8 cellular contexts compared by ENCODE assay signal in genomic region chr1:204506969-204507316, GRCh38. TPM values are rescaled to one million over a fixed set of nuclear protein-coding genes. Genes with fewer than 3 reads are reported as not detected.
DNase-seq lines count a peak whose midpoint lies in the region; ATAC-seq, FAIRE-seq and TF ChIP-seq lines count a peak whose summit lies in the region.

No MANE protein-coding gene starts in this region.

- peaks cover 48% of the 10 kb centered on the region for H3K4me1 ChIP-seq in HepG2 (ENCODE audit: insufficient read depth, low read length)

- peak in 1 of 2 experiments; percentile 37; a peak in 1 of 4 replicates for TF ChIP-seq EP300 in HepG2 (IDR thresholded peaks at IDR 0.05; ENCODE audit: low read depth in 2 of 2, low read length in 2 of 2)
- TF ChIP-seq EP300 in HepG2 (CRISPR knock-in tag; IDR thresholded peaks at IDR 0.05; ENCODE audit: borderline replicate concordance) = 0 out of 2 replicates have a peak, but pooled peaks have one; percentile 14

- peak overlapping the region; percentile 63 for H3K4me3 ChIP-seq in coronary artery
- peak overlapping the region; percentile 72 to 84 (median 76) for H3K4me3 ChIP-seq in HepG2 (replicated peaks in 1 of 3; ENCODE audit: insufficient read depth in 1 of 3, low read depth in 2 of 3, low read length in 3 of 3)

- H4K20me1 ChIP-seq in HepG2 (ENCODE audit: insufficient read depth, low read length) = no peaks in the 10 kb centered on the region

- in situ Hi-C loops in HepG2 (cut with HindIII; ENCODE audit: extremely low pct_ligation_motif_present, low pct_unique_long_range_greater_than_20kb) = no loop called here

- no peaks in the 10 kb centered on the region for H3K9me3 ChIP-seq in HepG2 (ENCODE audit: low read length)

- no peaks in the 10 kb centered on the region for H3K36me3 ChIP-seq in HepG2 (replicated peaks in 1 of 2; ENCODE audit: control insufficient read depth in 1 of 2, insufficient read depth in 2 of 2, low read length in 2 of 2)

- intact Hi-C loops in HepG2 (cut with micrococcal nuclease; ENCODE audit: unreplicated experiment) = loop anchor here (1.0 to 10.0 kb wide), 3 partner anchors 9 to 362 kb away; partner anchors contain the start of genes MDM4 and PPP1R15B

- H2AFZ ChIP-seq in HepG2 (ENCODE audit: low read length) = peak overlapping the region; percentile 98

- WGBS in HepG2 (ENCODE audit: low lambda C conversion rate) = under 1% methylated on average over 13 of the region's 13 CpGs

- peak overlapping the region; percentile 67 to 77 for H3K27ac ChIP-seq in coronary artery
- peak overlapping the region; percentile 72 for H3K27ac ChIP-seq in HepG2 (ENCODE audit: extremely low read length, insufficient read depth, low read length)

- no TSS peak for BruUV-seq in HepG2 (replicated peaks; lab: Mats Ljungman, UMichigan)

- no peak for TF ChIP-seq CTCF in coronary artery (IDR thresholded peaks at IDR 0.05)
- no peak for TF ChIP-seq CTCF in HepG2 (CRISPR knock-in tag; IDR thresholded peaks at IDR 0.05)

- TF ChIP-seq POLR2A in HepG2 (IDR thresholded peaks at IDR 0.05; ENCODE audit: insufficient read depth in 1 of 2, low read depth in 2 of 2, low read length in 2 of 2) = no peak

- POLR2A ChIA-PET in HepG2 (lab: Yijun Ruan, JAX) = interaction anchor here (1.0 to 4.7 kb wide), 3 partner anchors 9 to 90 kb away, joined by 4 to 103 read pairs (median 25); partner anchors contain the start of genes MDM4 and PIK3C2B

- H3K27me3 ChIP-seq in HepG2 (ENCODE audit: control insufficient read depth in 1 of 2, insufficient read depth in 2 of 2, low read length in 2 of 2) = no peaks in the 10 kb centered on the region; a peak in 1 of 5 replicates

- H3K9ac ChIP-seq in HepG2 (ENCODE audit: insufficient read depth, low read depth, low read length) = peak overlapping the region; percentile 76

- DNase-seq in AML-193 (lab: John Stamatoyannopoulos, UW) = peak; percentile 70 to 78
- DNase-seq in NCI-H524 (lab: John Stamatoyannopoulos, UW) = peak; percentile 76 to 90
- peak; percentile 81 to 92 for DNase-seq in activated CD4-positive, alpha-beta T cell treated with anti-CD3 and anti-CD28 coated beads for 4 hours
- DNase-seq in coronary artery (ENCODE audit: low spot score) = peak; percentile 86
- DNase-seq in HepG2 (ENCODE audit: low spot score) = peak; percentile 85
- DNase-seq in stimulated activated CD4-positive, alpha-beta T cell treated with anti-CD3 and anti-CD28 coated beads, Interleukin-2, amount 100 ng/mL, for 4 hours (ENCODE audit: low read depth) = peak; percentile 82

- ATAC-seq in GM19324 (IDR thresholded peaks at IDR 0.05; ENCODE audit: low FRiP score, unreplicated experiment) (peak; percentile 63), HG03442 (IDR thresholded peaks at IDR 0.05; ENCODE audit: unreplicated experiment) (peak; percentile 63), HepG2 (peak; percentile 73)

- H3K79me2 ChIP-seq in HepG2 (ENCODE audit: insufficient read depth, low read length) = no peaks in the 10 kb centered on the region

- no peak for FAIRE-seq in HepG2 (lab: Jason Lieb, UNC)

- peak overlapping the region; percentile 70 for H3K4me2 ChIP-seq in HepG2 (ENCODE audit: low read depth, low read length)

- TF ChIP-seq RAD21 in HepG2 (CRISPR knock-in tag; IDR thresholded peaks at IDR 0.05) = no peak

- CTCF ChIA-PET in HepG2 (lab: Yijun Ruan, JAX; ENCODE audit: low intra/inter-chr PET ratio, low total read pairs) = no interaction called here

TF ChIP-seq in HepG2, 621 proteins besides CTCF, POLR2A, EP300 and RAD21 (continues in another document):
- TF ChIP-seq SALL2 (CRISPR knock-in tag; IDR thresholded peaks at IDR 0.05) (no peak), YY1 (IDR thresholded peaks at IDR 0.05; ENCODE audit: insufficient read depth, insufficient replicate concordance, low read depth, low read length) (no peak), SRY (CRISPR knock-in tag; IDR thresholded peaks at IDR 0.05) (no peak), ZBTB3 (CRISPR knock-in tag; IDR thresholded peaks at IDR 0.05; ENCODE audit: borderline replicate concordance, low read depth) (no peak), ATF5 (CRISPR knock-in tag; IDR thresholded peaks at IDR 0.05; ENCODE audit: low read depth) (peak; percentile 98), NRL (CRISPR knock-in tag; IDR thresholded peaks at IDR 0.05; ENCODE audit: borderline replicate concordance) (no peak), BHLHE40 (IDR thresholded peaks at IDR 0.05; ENCODE audit: low read length) (no peak), MEF2D (CRISPR knock-in tag; IDR thresholded peaks at IDR 0.05) (no peak; the same call in 1 of the 2 replicates), DMAP1 (CRISPR knock-in tag; IDR thresholded peaks at IDR 0.05) (peak; percentile 76; the same call in 1 of the 2 replicates)
- TF ChIP-seq, protein P1, sequence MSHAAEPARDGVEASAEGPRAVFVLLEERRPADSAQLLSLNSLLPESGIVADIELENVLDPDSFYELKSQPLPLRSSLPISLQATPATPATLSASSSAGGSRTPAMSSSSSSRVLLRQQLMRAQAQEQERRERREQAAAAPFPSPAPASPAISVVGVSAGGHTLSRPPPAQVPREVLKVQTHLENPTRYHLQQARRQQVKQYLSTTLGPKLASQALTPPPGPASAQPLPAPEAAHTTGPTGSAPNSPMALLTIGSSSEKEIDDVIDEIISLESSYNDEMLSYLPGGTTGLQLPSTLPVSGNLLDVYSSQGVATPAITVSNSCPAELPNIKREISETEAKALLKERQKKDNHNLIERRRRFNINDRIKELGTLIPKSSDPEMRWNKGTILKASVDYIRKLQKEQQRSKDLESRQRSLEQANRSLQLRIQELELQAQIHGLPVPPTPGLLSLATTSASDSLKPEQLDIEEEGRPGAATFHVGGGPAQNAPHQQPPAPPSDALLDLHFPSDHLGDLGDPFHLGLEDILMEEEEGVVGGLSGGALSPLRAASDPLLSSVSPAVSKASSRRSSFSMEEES (CRISPR knock-in tag; IDR thresholded peaks at IDR 0.05) = peak; percentile 48

RNA-seq across cellular contexts. Expression of gene MDM4, which starts 9.3 kb away (rescaled TPM):
- total RNA-seq in HepG2 (2016; rRNA removed; fragmentation: Illumina TruSeq; extraction: Trizol) = 13.8 and 19.0 TPM in 2 replicates
- total RNA-seq in HepG2 (2016; cell fraction: cytosol; rRNA removed; fragmentation: Illumina TruSeq; extraction: Trizol; ENCODE audit: low read depth) = 5.8 and 7.8 TPM in 2 replicates
- 14.6 and 17.8 TPM in 2 replicates for total RNA-seq in HepG2 (2016; cell fraction: insoluble cytoplasmic fraction; rRNA removed; fragmentation: Illumina TruSeq; extraction: Trizol)
- total RNA-seq in HepG2 (2016; cell fraction: membrane; rRNA removed; fragmentation: Illumina TruSeq; extraction: Trizol) = 7.2 and 11.4 TPM in 2 replicates
- total RNA-seq in HepG2 (2016; cell fraction: nucleus; rRNA removed; fragmentation: Illumina TruSeq; extraction: Trizol) = 54.0 and 56.5 TPM in 2 replicates
- 14.9 TPM in 2 replicates for polyA plus RNA-seq in HepG2 (2011; rRNA removed)
- 2.4 and 3.7 TPM in 2 replicates for polyA plus RNA-seq in HepG2 (2011; cell fraction: cytosol; rRNA removed)
- 26.3 and 36.2 TPM in 2 replicates for polyA plus RNA-seq in HepG2 (2011; cell fraction: nucleus; rRNA removed)
- polyA plus RNA-seq in HepG2 (2012) = 5.9 and 7.4 TPM in 2 replicates
- 0.97 and 1.5 TPM in 2 replicates for polyA plus RNA-seq in HepG2 (2016; cell fraction: cytosol; fragmentation: Illumina TruSeq; extraction: Trizol; ENCODE audit: low read depth)
- 3.4 TPM in 2 replicates for polyA plus RNA-seq in HepG2 (2016; cell fraction: insoluble cytoplasmic fraction; fragmentation: Illumina TruSeq; extraction: Trizol; ENCODE audit: low read depth)
- 3.3 and 3.8 TPM in 2 replicates for polyA plus RNA-seq in HepG2 (2016; cell fraction: membrane; fragmentation: Illumina TruSeq; extraction: Trizol; ENCODE audit: low read depth)
- polyA plus RNA-seq in HepG2 (2016; cell fraction: nucleus; fragmentation: Illumina TruSeq; extraction: Trizol; ENCODE audit: insufficient read depth, low read depth) = 42.4 and 45.8 TPM in 2 replicates
- 38.9 and 56.7 TPM in 2 replicates for polyA minus RNA-seq in HepG2 (2011; rRNA and poly(A)+ RNA removed; ENCODE audit: low replicate concordance)
- polyA minus RNA-seq in HepG2 (2011; cell fraction: cytosol; rRNA and poly(A)+ RNA removed) = 8.7 and 10.2 TPM in 2 replicates
- 130 and 161 TPM in 2 replicates for polyA minus RNA-seq in HepG2 (2011; cell fraction: nucleus; rRNA and poly(A)+ RNA removed)

RNA-seq across cellular contexts. Expression of gene PIK3C2B, which starts 12.3 kb away (rescaled TPM):
- total RNA-seq in HepG2 (2016; rRNA removed; fragmentation: Illumina TruSeq; extraction: Trizol) = 2.7 and 3.4 TPM in 2 replicates
- total RNA-seq in HepG2 (2016; cell fraction: cytosol; rRNA removed; fragmentation: Illumina TruSeq; extraction: Trizol; ENCODE audit: low read depth) = 0.79 and 0.91 TPM in 2 replicates
- 3.2 and 3.6 TPM in 2 replicates for total RNA-seq in HepG2 (2016; cell fraction: insoluble cytoplasmic fraction; rRNA removed; fragmentation: Illumina TruSeq; extraction: Trizol)
- total RNA-seq in HepG2 (2016; cell fraction: membrane; rRNA removed; fragmentation: Illumina TruSeq; extraction: Trizol) = 2.0 TPM in 2 replicates
- total RNA-seq in HepG2 (2016; cell fraction: nucleus; rRNA removed; fragmentation: Illumina TruSeq; extraction: Trizol) = 4.9 and 5.9 TPM in 2 replicates
- 4.2 and 4.5 TPM in 2 replicates for polyA plus RNA-seq in HepG2 (2011; rRNA removed)
- polyA plus RNA-seq in HepG2 (2011; cell fraction: cytosol; rRNA removed) = 1.8 TPM in 2 replicates
- polyA plus RNA-seq in HepG2 (2011; cell fraction: nucleus; rRNA removed) = 4.8 and 8.7 TPM in 2 replicates
- 1.1 and 1.6 TPM in 2 replicates for polyA plus RNA-seq in HepG2 (2012)
- polyA plus RNA-seq in HepG2 (2016; cell fraction: cytosol; fragmentation: Illumina TruSeq; extraction: Trizol; ENCODE audit: low read depth) = 0.19 and 0.27 TPM in 2 replicates
- polyA plus RNA-seq in HepG2 (2016; cell fraction: insoluble cytoplasmic fraction; fragmentation: Illumina TruSeq; extraction: Trizol; ENCODE audit: low read depth) = 1.8 and 2.2 TPM in 2 replicates
- polyA plus RNA-seq in HepG2 (2016; cell fraction: membrane; fragmentation: Illumina TruSeq; extraction: Trizol; ENCODE audit: low read depth) = 0.45 and 0.54 TPM in 2 replicates
- 7.4 and 7.8 TPM in 2 replicates for polyA plus RNA-seq in HepG2 (2016; cell fraction: nucleus; fragmentation: Illumina TruSeq; extraction: Trizol; ENCODE audit: insufficient read depth, low read depth)
- 19.9 and 128 TPM in 2 replicates for polyA minus RNA-seq in HepG2 (2011; rRNA and poly(A)+ RNA removed; ENCODE audit: low replicate concordance)
- polyA minus RNA-seq in HepG2 (2011; cell fraction: cytosol; rRNA and poly(A)+ RNA removed) = 5.5 TPM in 2 replicates
- 6.0 and 9.4 TPM in 2 replicates for polyA minus RNA-seq in HepG2 (2011; cell fraction: nucleus; rRNA and poly(A)+ RNA removed)

Comparison
In these comparisons a context has a peak if more than half of its experiments do, and no peak if none do; other contexts are left out.
1. Peak in every context shown above with its lines: DNase-seq, ATAC-seq, H3K4me3 ChIP-seq and H3K27ac ChIP-seq.